Comparison of ENCODE assay signal across 1 cellular context in genomic region chr1:28642847-28643635, GRCh38.
A peak's percentile ranks its signal among the peaks of the same experiment; 100 is the strongest.
TF ChIP-seq lines count a peak whose summit lies in the region.

TAF12 (minus strand) TSS chr1:28643067; CDS start chr1:28622081, 20,986 bp downstream.

TF ChIP-seq in HepG2, 621 proteins besides CTCF, POLR2A, EP300 and RAD21 (continued from another document and continues in another):
- TF ChIP-seq FOXO4 (CRISPR knock-in tag; conservative IDR thresholded peaks at IDR 0.05) (0 out of 2 replicates have a peak, but pooled peaks have one; percentile 37), SMAD1 (CRISPR knock-in tag; IDR thresholded peaks at IDR 0.05; ENCODE audit: borderline replicate concordance, low read depth) (no peak; the same call in 1 of the 2 replicates), TRAFD1 (CRISPR knock-in tag; IDR thresholded peaks at IDR 0.05; ENCODE audit: borderline replicate concordance) (no peak; the same call in 1 of the 2 replicates), ZNF460 (CRISPR knock-in tag; IDR thresholded peaks at IDR 0.05; ENCODE audit: borderline replicate concordance) (no peak), REXO4 (CRISPR knock-in tag; IDR thresholded peaks at IDR 0.05; ENCODE audit: borderline replicate concordance) (0 out of 2 replicates have a peak, but pooled peaks have one; percentile 68), ZNF333 (CRISPR knock-in tag; IDR thresholded peaks at IDR 0.05; ENCODE audit: borderline replicate concordance) (no peak), NFYB (CRISPR knock-in tag; IDR thresholded peaks at IDR 0.05) (no peak; the same call in 1 of the 2 replicates), FUBP1 (CRISPR knock-in tag; IDR thresholded peaks at IDR 0.05; ENCODE audit: borderline replicate concordance) (no peak), KDM1A (CRISPR knock-in tag; IDR thresholded peaks at IDR 0.05) (no peak), CC2D1A (CRISPR knock-in tag; IDR thresholded peaks at IDR 0.05) (no peak), ZBTB3 (CRISPR knock-in tag; IDR thresholded peaks at IDR 0.05; ENCODE audit: borderline replicate concordance, low read depth) (0 out of 2 replicates have a peak, but pooled peaks have one; percentile 40), ZBTB49 (CRISPR knock-in tag; IDR thresholded peaks at IDR 0.05; ENCODE audit: borderline replicate concordance) (no peak), ZNF367 (CRISPR knock-in tag; IDR thresholded peaks at IDR 0.05; ENCODE audit: borderline replicate concordance) (0 out of 2 replicates have a peak, but pooled peaks have one; percentile 38), KLF12 (CRISPR knock-in tag; IDR thresholded peaks at IDR 0.05; ENCODE audit: borderline replicate concordance) (no peak), ZNF335 (CRISPR knock-in tag; IDR thresholded peaks at IDR 0.05) (peak; percentile 65; the same call in 1 of the 2 replicates), SP2 (CRISPR knock-in tag; IDR thresholded peaks at IDR 0.05) (peak; percentile 71), RBM39 (IDR thresholded peaks at IDR 0.05; ENCODE audit: low read depth, low read length, poor library complexity, severe bottlenecking) (peak; percentile 67), HNRNPH1 (optimal IDR thresholded peaks at IDR 0.05; ENCODE audit: low read depth, low read length) (no peak), HMG20B (CRISPR knock-in tag; conservative IDR thresholded peaks at IDR 0.05) (0 out of 2 replicates have a peak, but pooled peaks have one; percentile 28), ZMYM4 (CRISPR knock-in tag; IDR thresholded peaks at IDR 0.05) (peak; percentile 82), KAT7 (CRISPR knock-in tag; IDR thresholded peaks at IDR 0.05; ENCODE audit: borderline replicate concordance) (peak; percentile 59; the same call in 1 of the 2 replicates), AGO2 (optimal IDR thresholded peaks at IDR 0.05; ENCODE audit: low read depth, low read length) (peak; percentile 41), ZFP36 (IDR thresholded peaks at IDR 0.05; ENCODE audit: borderline replicate concordance, low read depth, low read length, partially characterized antibody) (no peak), EHMT2 (IDR thresholded peaks at IDR 0.05; ENCODE audit: borderline replicate concordance, low read depth, low read length) (no peak), AKNA (CRISPR knock-in tag; IDR thresholded peaks at IDR 0.05; ENCODE audit: borderline replicate concordance) (peak; percentile 72; the same call in 1 of the 2 replicates), KDM5A (IDR thresholded peaks at IDR 0.05; ENCODE audit: borderline replicate concordance, low read length) (peak; percentile 58; the same call in 1 of the 2 replicates), ZNF75D (CRISPR knock-in tag; IDR thresholded peaks at IDR 0.05; ENCODE audit: borderline replicate concordance) (no peak), SMC3 (IDR thresholded peaks at IDR 0.05; ENCODE audit: low read length) (peak; percentile 24), CEBPG (CRISPR knock-in tag; IDR thresholded peaks at IDR 0.05) (peak; percentile 30; the same call in 1 of the 2 replicates), AFF4 (CRISPR knock-in tag; IDR thresholded peaks at IDR 0.05) (0 out of 2 replicates have a peak, but pooled peaks have one; percentile 60), ZNF512 (CRISPR knock-in tag; IDR thresholded peaks at IDR 0.05) (no peak), ZNF740 (CRISPR knock-in tag; IDR thresholded peaks at IDR 0.05) (0 out of 2 replicates have a peak, but pooled peaks have one; percentile 44), FOXO1 (CRISPR knock-in tag; IDR thresholded peaks at IDR 0.05) (0 out of 2 replicates have a peak, but pooled peaks have one; percentile 27), ZNF816 (CRISPR knock-in tag; IDR thresholded peaks at IDR 0.05; ENCODE audit: borderline replicate concordance) (no peak), THAP7 (CRISPR knock-in tag; IDR thresholded peaks at IDR 0.05) (peak; percentile 85), JDP2 (CRISPR knock-in tag; IDR thresholded peaks at IDR 0.05; ENCODE audit: borderline replicate concordance) (no peak; the same call in 1 of the 2 replicates), BRCA1 (CRISPR knock-in tag; IDR thresholded peaks at IDR 0.05) (no peak; the same call in 1 of the 2 replicates), ZMYM3 (CRISPR knock-in tag; IDR thresholded peaks at IDR 0.05) (peak; percentile 60; the same call in 1 of the 2 replicates), ZNF792 (CRISPR knock-in tag; IDR thresholded peaks at IDR 0.05) (peak; percentile 95)
